ENCODE assay signal across 8 cellular contexts in genomic region chr13:33015791-33016323, GRCh38. TPM values are rescaled to one million over a fixed set of nuclear protein-coding genes. Genes with fewer than 3 reads are reported as not detected.
A peak's percentile ranks its signal among the peaks of the same experiment; 100 is the strongest.
DNase-seq lines count a peak whose midpoint lies in the region; ATAC-seq and TF ChIP-seq lines count a peak whose summit lies in the region.

No MANE protein-coding gene starts in this region.

- H3K36me3 Mint-ChIP-seq in activated naive CD8-positive, alpha-beta T cell treated with anti-CD3 and anti-CD28 coated beads for 36 hours = no peaks in the 10 kb centered on the region

- no peak for TF ChIP-seq EP300 in upper lobe of left lung (IDR thresholded peaks at IDR 0.05)

- H3K9me3 ChIP-seq in liver (ENCODE audit: control insufficient read depth in 4 of 4, low read length in 3 of 4) (no peaks in the 10 kb centered on the region), upper lobe of left lung (no peaks in the 10 kb centered on the region)

- H3K27ac ChIP-seq in liver (ENCODE audit: low read depth in 1 of 2, low read length in 2 of 2) (no peak overlapping the region), upper lobe of left lung (peak overlapping the region; percentile 86 to 93 (median 90))

- H3K4me3 ChIP-seq in liver (ENCODE audit: low read depth in 1 of 3, low read length in 3 of 3) (peak overlapping the region; percentile 14 to 60 (median 37)), upper lobe of left lung (peak overlapping the region in 3 of 4 donors; percentile 59 to 68 (median 66))

- peak overlapping the region; percentile 16 for H3K4me3 Mint-ChIP-seq in activated naive CD8-positive, alpha-beta T cell treated with anti-CD3 and anti-CD28 coated beads for 36 hours

- no peak overlapping the region for H3K9ac ChIP-seq in liver (ENCODE audit: low read depth in 1 of 2, low read length in 2 of 2)

- WGBS in liver = 8% methylated on average over 52 of the region's 52 CpGs
- 12 to 26% methylated on average over 7 to 25 of the region's 52 CpGs for WGBS in upper lobe of left lung, 2 donors

- peaks cover 69% of the 10 kb centered on the region for H3K27me3 Mint-ChIP-seq in activated naive CD8-positive, alpha-beta T cell treated with anti-CD3 and anti-CD28 coated beads for 36 hours

- peaks cover 13% of the 10 kb centered on the region for H3K4me1 Mint-ChIP-seq in activated naive CD8-positive, alpha-beta T cell treated with anti-CD3 and anti-CD28 coated beads for 36 hours

- H3K9me3 Mint-ChIP-seq in activated naive CD8-positive, alpha-beta T cell treated with anti-CD3 and anti-CD28 coated beads for 36 hours = no peaks in the 10 kb centered on the region

- H3K27me3 ChIP-seq in liver (ENCODE audit: control insufficient read depth in 4 of 4, insufficient read depth in 4 of 4, low read length in 3 of 4) = no peaks in the 10 kb centered on the region
- peaks cover 0 to 6% (median 4%) of the 10 kb centered on the region in 4 donors for H3K27me3 ChIP-seq in upper lobe of left lung

- H3K36me3 ChIP-seq in liver (ENCODE audit: control insufficient read depth in 4 of 4, insufficient read depth in 3 of 4, low read depth in 1 of 4, low read length in 3 of 4) (no peaks in the 10 kb centered on the region), upper lobe of left lung (no peaks in the 10 kb centered on the region)

- ATAC-seq in GM21723 (IDR thresholded peaks at IDR 0.05; ENCODE audit: unreplicated experiment) (peak; percentile 36), upper lobe of left lung (ENCODE audit: low FRiP score in 2 of 2) (no peak)

- DNase-seq in COLO668 (lab: John Stamatoyannopoulos, UW; ENCODE audit: unreplicated experiment) (peak; percentile 80), upper lobe of left lung (peak in 1 of 2 donors; percentile 21), activated gamma-delta T cell treated with Interleukin-2 at 50 U/mL for 16 hours (no peak), NCI-H524 treated with DMSO at 0.1 percent for 48 hours (lab: John Stamatoyannopoulos, UW) (no peak), cerebellar cortex (ENCODE audit: low spot score) (no peak)
- DNase-seq in activated naive CD8-positive, alpha-beta T cell treated with anti-CD3 and anti-CD28 coated beads for 36 hours = peak; percentile 13

- peaks cover 10 to 23% (median 18%) of the 10 kb centered on the region in 4 donors for H3K4me1 ChIP-seq in liver (ENCODE audit: control insufficient read depth in 4 of 4, insufficient read depth in 4 of 4, low read length in 3 of 4)
- peaks cover 3 to 25% (median 11%) of the 10 kb centered on the region in 4 donors for H3K4me1 ChIP-seq in upper lobe of left lung

- no peak for TF ChIP-seq RAD21 in liver (IDR thresholded peaks at IDR 0.05)

- H3K27ac Mint-ChIP-seq in activated naive CD8-positive, alpha-beta T cell treated with anti-CD3 and anti-CD28 coated beads for 36 hours = no peak overlapping the region

- TF ChIP-seq CTCF in liver (IDR thresholded peaks at IDR 0.05; ENCODE audit: low read depth, low read length, missing input control) = no peak
- no peak for TF ChIP-seq CTCF in upper lobe of left lung (IDR thresholded peaks at IDR 0.05)

- TF ChIP-seq POLR2A in upper lobe of left lung (IDR thresholded peaks at IDR 0.05) = peak in 1 of 4 donors; percentile 21

TF ChIP-seq in liver, 16 proteins besides CTCF, POLR2A, EP300 and RAD21:
- no peak for TF ChIP-seq HNF4A (conservative IDR thresholded peaks at IDR 0.05)
- no peak for TF ChIP-seq TAF1 (conservative IDR thresholded peaks at IDR 0.05)
- no peak for TF ChIP-seq REST (IDR thresholded peaks at IDR 0.05)
- TF ChIP-seq NR2F2 (IDR thresholded peaks at IDR 0.05) = no peak
- no peak for TF ChIP-seq ATF3 (IDR thresholded peaks at IDR 0.05)
- TF ChIP-seq MAX (IDR thresholded peaks at IDR 0.05) = no peak
- TF ChIP-seq FOXA2 (IDR thresholded peaks at IDR 0.05) = no peak
- no peak for TF ChIP-seq GABPA (IDR thresholded peaks at IDR 0.05 in 1 of 2, conservative IDR thresholded peaks at IDR 0.05 in 1 of 2)
- TF ChIP-seq JUND (IDR thresholded peaks at IDR 0.05) = no peak
- TF ChIP-seq EGR1 (IDR thresholded peaks at IDR 0.05; ENCODE audit: low read depth in 2 of 2) = no peak
- no peak for TF ChIP-seq SP1 (IDR thresholded peaks at IDR 0.05)
- TF ChIP-seq HNF4G (IDR thresholded peaks at IDR 0.05) = no peak
- TF ChIP-seq YY1 (IDR thresholded peaks at IDR 0.05) = no peak
- TF ChIP-seq, protein P1, sequence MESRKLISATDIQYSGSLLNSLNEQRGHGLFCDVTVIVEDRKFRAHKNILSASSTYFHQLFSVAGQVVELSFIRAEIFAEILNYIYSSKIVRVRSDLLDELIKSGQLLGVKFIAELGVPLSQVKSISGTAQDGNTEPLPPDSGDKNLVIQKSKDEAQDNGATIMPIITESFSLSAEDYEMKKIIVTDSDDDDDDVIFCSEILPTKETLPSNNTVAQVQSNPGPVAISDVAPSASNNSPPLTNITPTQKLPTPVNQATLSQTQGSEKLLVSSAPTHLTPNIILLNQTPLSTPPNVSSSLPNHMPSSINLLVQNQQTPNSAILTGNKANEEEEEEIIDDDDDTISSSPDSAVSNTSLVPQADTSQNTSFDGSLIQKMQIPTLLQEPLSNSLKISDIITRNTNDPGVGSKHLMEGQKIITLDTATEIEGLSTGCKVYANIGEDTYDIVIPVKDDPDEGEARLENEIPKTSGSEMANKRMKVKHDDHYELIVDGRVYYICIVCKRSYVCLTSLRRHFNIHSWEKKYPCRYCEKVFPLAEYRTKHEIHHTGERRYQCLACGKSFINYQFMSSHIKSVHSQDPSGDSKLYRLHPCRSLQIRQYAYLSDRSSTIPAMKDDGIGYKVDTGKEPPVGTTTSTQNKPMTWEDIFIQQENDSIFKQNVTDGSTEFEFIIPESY (IDR thresholded peaks at IDR 0.05) = no peak
- TF ChIP-seq FOXA1 (IDR thresholded peaks at IDR 0.05) = no peak
- TF ChIP-seq RXRA (IDR thresholded peaks at IDR 0.05) = no peak
TF ChIP-seq in liver: peak in this region for 0.

RNA-seq across cellular contexts. Expression of gene KL, which starts 0.4 kb away (rescaled TPM):
- total RNA-seq in activated naive CD8-positive, alpha-beta T cell treated with anti-CD3 and anti-CD28 coated beads for 36 hours = under 1 TPM; 0.50 to 0.72 TPM
- under 1 TPM; 0.37 to 0.92 TPM for total RNA-seq in liver
- under 1 TPM; 0.13 to 0.18 TPM for polyA plus RNA-seq in liver
- total RNA-seq in upper lobe of left lung = 10 to 100 TPM in 2 of 6 donors, 1 to 10 TPM in 4; 4.7 to 11.2 (median 7.7) TPM

Comparison
In these comparisons a context has a peak if more than half of its experiments do, and no peak if none do; other contexts are left out.
1. DNase-seq: peak in COLO668 (single experiment) and activated naive CD8-positive, alpha-beta T cell treated with anti-CD3 and anti-CD28 coated beads for 36 hours (single experiment); none in activated gamma-delta T cell treated with Interleukin-2 at 50 U/mL for 16 hours (single experiment), NCI-H524 treated with DMSO at 0.1 percent for 48 hours (single experiment) and cerebellar cortex (single experiment).
2. H3K27ac ChIP-seq: peak in upper lobe of left lung (4 of 4); none in liver (0 of 2).